Comparison of ENCODE assay signal across 8 cellular contexts in the genomic region with DNA sequence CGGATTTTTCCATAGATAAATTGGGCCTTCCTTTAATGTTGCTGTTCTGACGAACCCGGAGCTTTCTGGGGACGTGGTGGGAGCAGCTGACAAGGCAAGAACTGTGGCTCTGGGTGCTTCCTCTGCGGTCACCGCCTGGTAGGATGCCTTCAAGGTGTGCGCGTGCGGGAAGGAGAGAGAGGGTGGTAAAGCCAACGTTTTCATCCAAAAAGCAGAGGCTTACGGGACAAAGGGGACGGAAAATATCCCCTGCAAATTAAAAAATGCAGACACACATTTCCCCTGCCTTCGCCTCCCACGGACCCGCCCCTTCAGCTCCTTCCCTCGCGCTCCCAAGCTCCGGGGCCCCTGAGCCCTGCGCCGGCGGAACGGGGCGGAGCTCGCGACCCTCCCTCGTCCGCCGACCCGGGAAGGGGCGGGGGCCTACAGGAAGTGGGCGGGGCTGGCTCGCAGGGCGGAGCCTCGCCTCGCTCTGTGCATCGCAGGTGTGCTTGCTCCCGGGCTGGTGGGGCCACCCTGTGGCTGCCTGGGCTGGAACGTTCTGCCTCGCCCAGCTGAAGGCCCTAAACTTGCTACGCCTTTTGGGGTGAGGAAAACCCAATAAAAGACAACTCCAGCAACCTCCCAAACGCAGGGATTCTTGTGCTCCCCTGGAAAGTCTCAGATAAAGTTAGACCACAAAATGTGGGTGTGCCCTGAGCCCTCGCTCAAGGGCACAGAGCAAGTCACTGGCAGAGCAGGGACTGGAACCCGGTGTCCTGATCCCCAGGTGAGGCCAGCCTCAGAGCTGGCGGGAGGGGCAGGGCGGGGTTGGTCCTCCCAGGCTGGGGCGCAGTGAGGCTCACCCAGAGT. TPM values are rescaled to one million over a fixed set of nuclear protein-coding genes. Genes with fewer than 3 reads are reported as not detected.
DNase-seq lines count a peak whose midpoint lies in the region; ATAC-seq and TF ChIP-seq lines count a peak whose summit lies in the region.

No MANE protein-coding gene starts in this region.

- H3K9me3 ChIP-seq in effector memory CD4-positive, alpha-beta T cell (ENCODE audit: control insufficient read depth, low read length), result no peaks in the 10 kb centered on the region

- no peaks in the 10 kb centered on the region for H3K9me2 ChIP-seq in GM23338 (ENCODE audit: insufficient read depth)

- H3K27me3 Mint-ChIP-seq in GM23338 (ENCODE audit: insufficient read depth, low read depth, poor library complexity), result peaks cover 14% of the 10 kb centered on the region
- H3K27me3 Mint-ChIP-seq in naive thymus-derived CD8-positive, alpha-beta T cell, result no peaks in the 10 kb centered on the region
- H3K27me3 Mint-ChIP-seq in stimulated activated memory B cell treated with anti-CD40 and anti-IgM and Interleukin-4, amounts not matched to agents 10 μg/mL and 1 μg/mL and 100 μg/mL, for 72 hours, result no peaks in the 10 kb centered on the region

- peak overlapping the region; percentile 73 for H3K4me3 Mint-ChIP-seq in GM23338
- peak overlapping the region; percentile 68 to 85 (median 80) for H3K4me3 Mint-ChIP-seq in naive thymus-derived CD8-positive, alpha-beta T cell
- peak overlapping the region; percentile 72 for H3K4me3 Mint-ChIP-seq in stimulated activated memory B cell treated with anti-CD40 and anti-IgM and Interleukin-4, amounts not matched to agents 10 μg/mL and 1 μg/mL and 100 μg/mL, for 72 hours

- no peaks in the 10 kb centered on the region for H3K27me3 ChIP-seq in GM23338 (ENCODE audit: insufficient read depth)
- no peaks in the 10 kb centered on the region for H3K27me3 ChIP-seq in effector memory CD4-positive, alpha-beta T cell (replicated peaks; ENCODE audit: control insufficient read depth, insufficient read depth, low read length, poor library complexity, severe bottlenecking)

- H3K79me2 ChIP-seq in GM23338 (replicated peaks; ENCODE audit: insufficient read depth), result no peaks in the 10 kb centered on the region

- peak overlapping the region; percentile 83 for H3K4me2 ChIP-seq in GM23338

- no peaks in the 10 kb centered on the region for H3K36me3 ChIP-seq in GM23338 (ENCODE audit: insufficient read depth)
- no peaks in the 10 kb centered on the region for H3K36me3 ChIP-seq in effector memory CD4-positive, alpha-beta T cell (ENCODE audit: control insufficient read depth, insufficient read depth, low read length)

- peak overlapping the region; percentile 90 for H2AFZ ChIP-seq in GM23338

- H3K4me1 Mint-ChIP-seq in GM23338, result peaks cover 9% of the 10 kb centered on the region
- H3K4me1 Mint-ChIP-seq in naive thymus-derived CD8-positive, alpha-beta T cell, result peaks cover 4 to 36% (median 19%) of the 10 kb centered on the region in 4 donors
- peaks cover 36% of the 10 kb centered on the region for H3K4me1 Mint-ChIP-seq in stimulated activated memory B cell treated with anti-CD40 and anti-IgM and Interleukin-4, amounts not matched to agents 10 μg/mL and 1 μg/mL and 100 μg/mL, for 72 hours

- no peak overlapping the region for H3K27ac Mint-ChIP-seq in GM23338
- H3K27ac Mint-ChIP-seq in naive thymus-derived CD8-positive, alpha-beta T cell, result peak overlapping the region; percentile 43 to 92 (median 83)
- peak overlapping the region; percentile 40 for H3K27ac Mint-ChIP-seq in stimulated activated memory B cell treated with anti-CD40 and anti-IgM and Interleukin-4, amounts not matched to agents 10 μg/mL and 1 μg/mL and 100 μg/mL, for 72 hours

- H3K4me3 ChIP-seq in GM23338, result peak overlapping the region; percentile 55
- peak overlapping the region; percentile 36 for H3K4me3 ChIP-seq in effector memory CD4-positive, alpha-beta T cell (ENCODE audit: insufficient read depth, low read depth, low read length, poor library complexity, severe bottlenecking)

- ATAC-seq in GM23338, result peak; percentile 78
- peak; percentile 88 for ATAC-seq in naive thymus-derived CD8-positive, alpha-beta T cell
- ATAC-seq in stimulated activated memory B cell treated with anti-CD40 and anti-IgM and Interleukin-4, amounts not matched to agents 10 μg/mL and 1 μg/mL and 100 μg/mL, for 72 hours, result peak; percentile 89

- H3K9me3 Mint-ChIP-seq in GM23338, result no peaks in the 10 kb centered on the region
- no peaks in the 10 kb centered on the region for H3K9me3 Mint-ChIP-seq in naive thymus-derived CD8-positive, alpha-beta T cell
- no peaks in the 10 kb centered on the region for H3K9me3 Mint-ChIP-seq in stimulated activated memory B cell treated with anti-CD40 and anti-IgM and Interleukin-4, amounts not matched to agents 10 μg/mL and 1 μg/mL and 100 μg/mL, for 72 hours

- no peak overlapping the region for H3K27ac ChIP-seq in GM23338 (ENCODE audit: low read depth)
- peak overlapping the region; percentile 63 for H3K27ac ChIP-seq in effector memory CD4-positive, alpha-beta T cell (ENCODE audit: insufficient read depth, low read length, poor library complexity, severe bottlenecking)

- H3K36me3 Mint-ChIP-seq in GM23338 (ENCODE audit: low read depth), result no peaks in the 10 kb centered on the region
- no peaks in the 10 kb centered on the region for H3K36me3 Mint-ChIP-seq in naive thymus-derived CD8-positive, alpha-beta T cell
- no peaks in the 10 kb centered on the region for H3K36me3 Mint-ChIP-seq in stimulated activated memory B cell treated with anti-CD40 and anti-IgM and Interleukin-4, amounts not matched to agents 10 μg/mL and 1 μg/mL and 100 μg/mL, for 72 hours

- H3F3A ChIP-seq in GM23338 (replicated peaks; ENCODE audit: low read depth), result peaks cover 4% of the 10 kb centered on the region; the same call in 1 of the 2 replicates

- peak; percentile 88 for DNase-seq in DMS53 (lab: John Stamatoyannopoulos, UW)
- DNase-seq in GM23338 (ENCODE audit: low spot score), result peak; percentile 93
- DNase-seq in NCI-H146 (lab: John Stamatoyannopoulos, UW), result peak; percentile 87
- peak; percentile 75 to 76 for DNase-seq in activated CD4-positive, alpha-beta T cell treated with anti-CD3 and anti-CD28 coated beads, Interleukin-2, amount 50 U/mL, for 4 hours
- peak; percentile 71 to 77 (median 75) for DNase-seq in effector memory CD4-positive, alpha-beta T cell
- peak; percentile 74 to 89 (median 83) for DNase-seq in naive thymus-derived CD8-positive, alpha-beta T cell
- DNase-seq in GDM1 (lab: John Stamatoyannopoulos, UW), result no peak

- POLR2A ChIA-PET in naive thymus-derived CD8-positive, alpha-beta T cell (lab: Charles Lee), result interaction anchor here (0.9 to 1.2 kb wide), 6 partner anchors 25 to 644 kb away, joined by 3 to 10 read pairs (median 4); a partner anchor contains a TSS

- peak; percentile 47 to 86 for TF ChIP-seq CTCF in GM23338 (conservative IDR thresholded peaks at IDR 0.05; ENCODE audit: low read depth in 2 of 2)

- H3K4me1 ChIP-seq in GM23338 (ENCODE audit: insufficient read depth), result peaks cover 9% of the 10 kb centered on the region
- H3K4me1 ChIP-seq in effector memory CD4-positive, alpha-beta T cell (ENCODE audit: control insufficient read depth, insufficient read depth, low read length, poor library complexity, severe bottlenecking), result peaks cover 21% of the 10 kb centered on the region

- H4K20me1 ChIP-seq in GM23338 (replicated peaks; ENCODE audit: insufficient read depth), result no peaks in the 10 kb centered on the region

TF ChIP-seq in GM23338, 12 proteins besides CTCF, POLR2A, EP300 and RAD21 (continues in another document):
- TF ChIP-seq POLR2AphosphoS5 (IDR thresholded peaks at IDR 0.05; ENCODE audit: low read depth) (peak; percentile 87), ZNF114 (CRISPR knock-in tag; IDR thresholded peaks at IDR 0.05) (no peak)

RNA-seq across cellular contexts. Expression of a gene that starts 25.4 kb away (rescaled TPM):
- 16.5 and 18.4 TPM in 2 replicates for total RNA-seq in GM23338 (2014; rRNA removed; shearing (Covaris generic))
- polyA plus RNA-seq in GM23338 (2016; fragmentation: Nextera tagmentation; extraction: Ambion mirVana), result 13.7 TPM in 2 replicates
- total RNA-seq in naive thymus-derived CD8-positive, alpha-beta T cell, result 10 to 100 TPM; 18.2 to 19.3 TPM
- polyA plus RNA-seq in naive thymus-derived CD8-positive, alpha-beta T cell, result 10 to 100 TPM; 37.0 to 65.6 (median 37.1) TPM
